Comparison of ENCODE assay signal across 24 cellular contexts in genomic region chr20:63148696-63149095, GRCh38.
"Had no signal": no experiment of that assay in that cellular context is flagged by ENCODE, and none has a peak within 500 bp of the region (broad histone marks: within the 10 kb centered on the region; RNA-seq: fewer than 3 reads in every experiment).

No MANE protein-coding gene starts in this region.

- H3K4me2 ChIP-seq: SK-N-SH had no signal

- H3K4me1 Mint-ChIP-seq: activated CD4-positive, alpha-beta T cell treated with anti-CD3 and anti-CD28 coated beads, Interleukin-2, amount 10 ng/mL, durations not matched to agents 7 days and 5 days; activated naive CD8-positive, alpha-beta T cell treated with anti-CD3 and anti-CD28 coated beads for 36 hours; activated T-helper 17 cell treated with anti-CD3 and anti-CD28 coated beads, Interleukin-2, amount 50 U/mL, for 72 hours had no signal

- H3K4me1 ChIP-seq: breast epithelium had no signal

- H3K36me3 ChIP-seq: breast epithelium, SJCRH30 had no signal

- H3K27ac Mint-ChIP-seq: activated CD4-positive, alpha-beta memory T cell treated with anti-CD3 and anti-CD28 coated beads for 36 hours; activated CD4-positive, alpha-beta T cell treated with anti-CD3 and anti-CD28 coated beads, Interleukin-2, amount 10 ng/mL, durations not matched to agents 7 days and 5 days; activated naive CD4-positive, alpha-beta T cell treated with anti-CD3 and anti-CD28 coated beads for 36 hours; activated naive CD8-positive, alpha-beta T cell treated with anti-CD3 and anti-CD28 coated beads for 36 hours; activated T-helper 17 cell treated with anti-CD3 and anti-CD28 coated beads, Interleukin-2, amount 50 U/mL, for 72 hours had no signal

- H3K36me3 Mint-ChIP-seq: activated naive CD8-positive, alpha-beta T cell treated with anti-CD3 and anti-CD28 coated beads for 36 hours had no signal

- H3K4me3 ChIP-seq: breast epithelium, SJCRH30 had no signal

- H3K9ac ChIP-seq: SK-N-SH had no signal

- H3K27ac ChIP-seq: breast epithelium, SJCRH30, VCaP had no signal

- DNase-seq: activated CD4-positive, alpha-beta memory T cell treated with anti-CD3 and anti-CD28 coated beads for 36 hours; activated CD4-positive, alpha-beta T cell treated with anti-CD3 and anti-CD28 coated beads, Interleukin-2, amount 10 ng/mL, durations not matched to agents 7 days and 5 days; activated CD4-positive, CD25-positive, alpha-beta regulatory T cell; activated CD8-positive, alpha-beta memory T cell treated with anti-CD3 and anti-CD28 coated beads for 24 hours; activated gamma-delta T cell; activated naive CD4-positive, alpha-beta T cell treated with anti-CD3 and anti-CD28 coated beads for 36 hours; activated naive CD8-positive, alpha-beta T cell treated with anti-CD3 and anti-CD28 coated beads for 36 hours; activated T-cell treated with anti-CD3 and anti-CD28 coated beads, Interleukin-2, amount 50 U/mL, for 4 hours; central memory CD4-positive, alpha-beta T cell; KBM-7; NCI-H1048; NCI-H2029; NCI-H2107; NCI-H2171 treated with DMSO at 0.1 percent for 48 hours; NCI-H226; NCI-H510A; NCI-H526 treated with DMSO at 0.1 percent for 48 hours; NCI-H82; SJCRH30; SK-N-SH; T-helper 1 cell had no signal

- H3K4me3 Mint-ChIP-seq: activated CD4-positive, alpha-beta memory T cell treated with anti-CD3 and anti-CD28 coated beads for 36 hours; activated CD4-positive, alpha-beta T cell treated with anti-CD3 and anti-CD28 coated beads, Interleukin-2, amount 10 ng/mL, durations not matched to agents 7 days and 5 days; activated naive CD4-positive, alpha-beta T cell treated with anti-CD3 and anti-CD28 coated beads for 36 hours; activated naive CD8-positive, alpha-beta T cell treated with anti-CD3 and anti-CD28 coated beads for 36 hours; activated T-cell treated with anti-CD3 and anti-CD28 coated beads, Interleukin-2, amount 50 U/mL, for 4 hours; activated T-helper 17 cell treated with anti-CD3 and anti-CD28 coated beads, Interleukin-2, amount 50 U/mL, for 72 hours had no signal

- ATAC-seq: activated T-cell treated with anti-CD3 and anti-CD28 coated beads, Interleukin-2, amount 50 U/mL, for 4 hours; activated T-helper 17 cell treated with anti-CD3 and anti-CD28 coated beads, Interleukin-2, amount 50 U/mL, for 72 hours had no signal
